In the genomic region with DNA sequence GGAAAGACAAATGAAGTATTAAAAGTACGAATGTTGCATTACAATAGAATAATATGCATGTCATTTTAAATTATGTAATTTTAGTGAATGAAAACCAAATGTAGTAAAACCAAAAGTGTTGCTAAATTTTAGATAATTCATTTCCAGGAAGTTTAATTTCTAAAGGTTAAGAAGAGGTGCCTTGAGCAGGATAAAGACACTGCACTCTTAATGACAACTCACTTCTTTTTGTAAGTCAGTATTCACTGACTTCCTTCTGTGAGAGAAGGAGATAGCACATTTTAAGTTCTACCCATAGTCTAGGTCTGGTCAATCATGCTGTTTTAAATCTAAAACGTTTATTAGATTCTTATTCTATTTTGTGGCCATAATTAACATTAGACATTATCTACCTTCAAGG, we compare ENCODE assay signal across 2 cellular contexts.
TF ChIP-seq lines count a peak whose summit lies in the region.

No MANE protein-coding gene starts in this region.

TF ChIP-seq in SK-N-SH, 30 proteins besides CTCF, POLR2A, EP300 and RAD21 (continued from another document):
- TF ChIP-seq, protein P1, sequence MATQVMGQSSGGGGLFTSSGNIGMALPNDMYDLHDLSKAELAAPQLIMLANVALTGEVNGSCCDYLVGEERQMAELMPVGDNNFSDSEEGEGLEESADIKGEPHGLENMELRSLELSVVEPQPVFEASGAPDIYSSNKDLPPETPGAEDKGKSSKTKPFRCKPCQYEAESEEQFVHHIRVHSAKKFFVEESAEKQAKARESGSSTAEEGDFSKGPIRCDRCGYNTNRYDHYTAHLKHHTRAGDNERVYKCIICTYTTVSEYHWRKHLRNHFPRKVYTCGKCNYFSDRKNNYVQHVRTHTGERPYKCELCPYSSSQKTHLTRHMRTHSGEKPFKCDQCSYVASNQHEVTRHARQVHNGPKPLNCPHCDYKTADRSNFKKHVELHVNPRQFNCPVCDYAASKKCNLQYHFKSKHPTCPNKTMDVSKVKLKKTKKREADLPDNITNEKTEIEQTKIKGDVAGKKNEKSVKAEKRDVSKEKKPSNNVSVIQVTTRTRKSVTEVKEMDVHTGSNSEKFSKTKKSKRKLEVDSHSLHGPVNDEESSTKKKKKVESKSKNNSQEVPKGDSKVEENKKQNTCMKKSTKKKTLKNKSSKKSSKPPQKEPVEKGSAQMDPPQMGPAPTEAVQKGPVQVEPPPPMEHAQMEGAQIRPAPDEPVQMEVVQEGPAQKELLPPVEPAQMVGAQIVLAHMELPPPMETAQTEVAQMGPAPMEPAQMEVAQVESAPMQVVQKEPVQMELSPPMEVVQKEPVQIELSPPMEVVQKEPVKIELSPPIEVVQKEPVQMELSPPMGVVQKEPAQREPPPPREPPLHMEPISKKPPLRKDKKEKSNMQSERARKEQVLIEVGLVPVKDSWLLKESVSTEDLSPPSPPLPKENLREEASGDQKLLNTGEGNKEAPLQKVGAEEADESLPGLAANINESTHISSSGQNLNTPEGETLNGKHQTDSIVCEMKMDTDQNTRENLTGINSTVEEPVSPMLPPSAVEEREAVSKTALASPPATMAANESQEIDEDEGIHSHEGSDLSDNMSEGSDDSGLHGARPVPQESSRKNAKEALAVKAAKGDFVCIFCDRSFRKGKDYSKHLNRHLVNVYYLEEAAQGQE (IDR thresholded peaks at IDR 0.05; ENCODE audit: low read depth, low read length) = no peak
- no peak for TF ChIP-seq GATA2 (CRISPR knock-in tag; IDR thresholded peaks at IDR 0.05)
- TF ChIP-seq, protein P2, sequence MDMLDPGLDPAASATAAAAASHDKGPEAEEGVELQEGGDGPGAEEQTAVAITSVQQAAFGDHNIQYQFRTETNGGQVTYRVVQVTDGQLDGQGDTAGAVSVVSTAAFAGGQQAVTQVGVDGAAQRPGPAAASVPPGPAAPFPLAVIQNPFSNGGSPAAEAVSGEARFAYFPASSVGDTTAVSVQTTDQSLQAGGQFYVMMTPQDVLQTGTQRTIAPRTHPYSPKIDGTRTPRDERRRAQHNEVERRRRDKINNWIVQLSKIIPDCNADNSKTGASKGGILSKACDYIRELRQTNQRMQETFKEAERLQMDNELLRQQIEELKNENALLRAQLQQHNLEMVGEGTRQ (IDR thresholded peaks at IDR 0.05; ENCODE audit: borderline replicate concordance, low read depth, low read length) = no peak
- TF ChIP-seq FOSL2 (IDR thresholded peaks at IDR 0.05; ENCODE audit: borderline replicate concordance, low read depth) = no peak
- TF ChIP-seq SIN3A (IDR thresholded peaks at IDR 0.05; ENCODE audit: borderline replicate concordance, low read depth, low read length) = no peak
- no peak for TF ChIP-seq EZH2phosphoT487 (IDR thresholded peaks at IDR 0.05; ENCODE audit: borderline replicate concordance, low read depth)
- no peak for TF ChIP-seq YY1 (IDR thresholded peaks at IDR 0.05; ENCODE audit: low read depth)
- no peak for TF ChIP-seq TCF12 (IDR thresholded peaks at IDR 0.05)
- TF ChIP-seq, protein P3, sequence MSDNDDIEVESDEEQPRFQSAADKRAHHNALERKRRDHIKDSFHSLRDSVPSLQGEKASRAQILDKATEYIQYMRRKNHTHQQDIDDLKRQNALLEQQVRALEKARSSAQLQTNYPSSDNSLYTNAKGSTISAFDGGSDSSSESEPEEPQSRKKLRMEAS (IDR thresholded peaks at IDR 0.05; ENCODE audit: low read depth) = no peak
- TF ChIP-seq RFX5 (IDR thresholded peaks at IDR 0.05; ENCODE audit: low read length) = no peak
- TF ChIP-seq POLR2AphosphoS5 (IDR thresholded peaks at IDR 0.05; ENCODE audit: low read depth, low read length) = no peak
- no peak for TF ChIP-seq MEF2A (IDR thresholded peaks at IDR 0.05; ENCODE audit: borderline replicate concordance, low read depth)
- no peak for TF ChIP-seq ELF1 (IDR thresholded peaks at IDR 0.05)
- no peak for TF ChIP-seq RCOR1 (IDR thresholded peaks at IDR 0.05; ENCODE audit: low read length)
- no peak for TF ChIP-seq TAF1 (IDR thresholded peaks at IDR 0.05; ENCODE audit: borderline replicate concordance, low read depth, low read length)
- no peak for TF ChIP-seq FOXJ3 (CRISPR knock-in tag; IDR thresholded peaks at IDR 0.05)
- TF ChIP-seq, protein P4, sequence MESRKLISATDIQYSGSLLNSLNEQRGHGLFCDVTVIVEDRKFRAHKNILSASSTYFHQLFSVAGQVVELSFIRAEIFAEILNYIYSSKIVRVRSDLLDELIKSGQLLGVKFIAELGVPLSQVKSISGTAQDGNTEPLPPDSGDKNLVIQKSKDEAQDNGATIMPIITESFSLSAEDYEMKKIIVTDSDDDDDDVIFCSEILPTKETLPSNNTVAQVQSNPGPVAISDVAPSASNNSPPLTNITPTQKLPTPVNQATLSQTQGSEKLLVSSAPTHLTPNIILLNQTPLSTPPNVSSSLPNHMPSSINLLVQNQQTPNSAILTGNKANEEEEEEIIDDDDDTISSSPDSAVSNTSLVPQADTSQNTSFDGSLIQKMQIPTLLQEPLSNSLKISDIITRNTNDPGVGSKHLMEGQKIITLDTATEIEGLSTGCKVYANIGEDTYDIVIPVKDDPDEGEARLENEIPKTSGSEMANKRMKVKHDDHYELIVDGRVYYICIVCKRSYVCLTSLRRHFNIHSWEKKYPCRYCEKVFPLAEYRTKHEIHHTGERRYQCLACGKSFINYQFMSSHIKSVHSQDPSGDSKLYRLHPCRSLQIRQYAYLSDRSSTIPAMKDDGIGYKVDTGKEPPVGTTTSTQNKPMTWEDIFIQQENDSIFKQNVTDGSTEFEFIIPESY (IDR thresholded peaks at IDR 0.05; ENCODE audit: borderline replicate concordance, low read depth) = no peak

TF ChIP-seq in K562, 482 proteins besides CTCF, POLR2A, EP300 and RAD21 (continued from another document and continues in another):
- TF ChIP-seq, protein P5, sequence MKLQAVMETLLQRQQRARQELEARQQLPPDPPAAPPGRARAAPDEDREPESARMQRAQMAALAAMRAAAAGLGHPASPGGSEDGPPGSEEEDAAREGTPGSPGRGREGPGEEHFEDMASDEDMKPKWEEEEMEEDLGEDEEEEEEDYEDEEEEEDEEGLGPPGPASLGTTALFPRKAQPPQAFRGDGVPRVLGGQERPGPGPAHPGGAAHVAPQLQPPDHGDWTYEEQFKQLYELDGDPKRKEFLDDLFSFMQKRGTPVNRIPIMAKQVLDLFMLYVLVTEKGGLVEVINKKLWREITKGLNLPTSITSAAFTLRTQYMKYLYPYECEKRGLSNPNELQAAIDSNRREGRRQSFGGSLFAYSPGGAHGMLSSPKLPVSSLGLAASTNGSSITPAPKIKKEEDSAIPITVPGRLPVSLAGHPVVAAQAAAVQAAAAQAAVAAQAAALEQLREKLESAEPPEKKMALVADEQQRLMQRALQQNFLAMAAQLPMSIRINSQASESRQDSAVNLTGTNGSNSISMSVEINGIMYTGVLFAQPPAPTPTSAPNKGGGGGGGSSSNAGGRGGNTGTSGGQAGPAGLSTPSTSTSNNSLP (IDR thresholded peaks at IDR 0.05; ENCODE audit: borderline replicate concordance, low read depth, low read length) = 0 out of 2 replicates have a peak, but pooled peaks have one; percentile 0
- no peak for TF ChIP-seq NCOA6 (IDR thresholded peaks at IDR 0.05)
- TF ChIP-seq, protein P6, sequence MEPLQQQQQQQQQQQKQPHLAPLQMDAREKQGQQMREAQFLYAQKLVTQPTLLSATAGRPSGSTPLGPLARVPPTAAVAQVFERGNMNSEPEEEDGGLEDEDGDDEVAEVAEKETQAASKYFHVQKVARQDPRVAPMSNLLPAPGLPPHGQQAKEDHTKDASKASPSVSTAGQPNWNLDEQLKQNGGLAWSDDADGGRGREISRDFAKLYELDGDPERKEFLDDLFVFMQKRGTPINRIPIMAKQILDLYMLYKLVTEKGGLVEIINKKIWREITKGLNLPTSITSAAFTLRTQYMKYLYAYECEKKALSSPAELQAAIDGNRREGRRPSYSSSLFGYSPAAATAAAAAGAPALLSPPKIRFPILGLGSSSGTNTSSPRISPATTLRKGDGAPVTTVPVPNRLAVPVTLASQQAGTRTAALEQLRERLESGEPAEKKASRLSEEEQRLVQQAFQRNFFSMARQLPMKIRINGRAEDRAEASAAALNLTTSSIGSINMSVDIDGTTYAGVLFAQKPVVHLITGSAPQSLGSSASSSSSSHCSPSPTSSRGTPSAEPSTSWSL (CRISPR knock-in tag; IDR thresholded peaks at IDR 0.05; ENCODE audit: borderline replicate concordance) = no peak
- TF ChIP-seq, protein P7, sequence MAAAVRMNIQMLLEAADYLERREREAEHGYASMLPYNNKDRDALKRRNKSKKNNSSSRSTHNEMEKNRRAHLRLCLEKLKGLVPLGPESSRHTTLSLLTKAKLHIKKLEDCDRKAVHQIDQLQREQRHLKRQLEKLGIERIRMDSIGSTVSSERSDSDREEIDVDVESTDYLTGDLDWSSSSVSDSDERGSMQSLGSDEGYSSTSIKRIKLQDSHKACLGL (CRISPR knock-in tag; IDR thresholded peaks at IDR 0.05; ENCODE audit: borderline replicate concordance, poor library complexity, severe bottlenecking) = no peak
- TF ChIP-seq, protein P8, sequence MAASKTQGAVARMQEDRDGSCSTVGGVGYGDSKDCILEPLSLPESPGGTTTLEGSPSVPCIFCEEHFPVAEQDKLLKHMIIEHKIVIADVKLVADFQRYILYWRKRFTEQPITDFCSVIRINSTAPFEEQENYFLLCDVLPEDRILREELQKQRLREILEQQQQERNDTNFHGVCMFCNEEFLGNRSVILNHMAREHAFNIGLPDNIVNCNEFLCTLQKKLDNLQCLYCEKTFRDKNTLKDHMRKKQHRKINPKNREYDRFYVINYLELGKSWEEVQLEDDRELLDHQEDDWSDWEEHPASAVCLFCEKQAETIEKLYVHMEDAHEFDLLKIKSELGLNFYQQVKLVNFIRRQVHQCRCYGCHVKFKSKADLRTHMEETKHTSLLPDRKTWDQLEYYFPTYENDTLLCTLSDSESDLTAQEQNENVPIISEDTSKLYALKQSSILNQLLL (CRISPR knock-in tag; IDR thresholded peaks at IDR 0.05; ENCODE audit: borderline replicate concordance) = no peak
- TF ChIP-seq NONO (IDR thresholded peaks at IDR 0.05; ENCODE audit: low read depth in 2 of 2, low read length in 1 of 2) = peak in 1 of 2 experiments; percentile 22; a peak in 1 of 4 replicates
- 0 out of 2 replicates have a peak, but pooled peaks have one; percentile 17 for TF ChIP-seq ZFP30 (CRISPR knock-in tag; IDR thresholded peaks at IDR 0.05; ENCODE audit: borderline replicate concordance)
- no peak for TF ChIP-seq ZEB2 (IDR thresholded peaks at IDR 0.05)
- TF ChIP-seq, protein P9, sequence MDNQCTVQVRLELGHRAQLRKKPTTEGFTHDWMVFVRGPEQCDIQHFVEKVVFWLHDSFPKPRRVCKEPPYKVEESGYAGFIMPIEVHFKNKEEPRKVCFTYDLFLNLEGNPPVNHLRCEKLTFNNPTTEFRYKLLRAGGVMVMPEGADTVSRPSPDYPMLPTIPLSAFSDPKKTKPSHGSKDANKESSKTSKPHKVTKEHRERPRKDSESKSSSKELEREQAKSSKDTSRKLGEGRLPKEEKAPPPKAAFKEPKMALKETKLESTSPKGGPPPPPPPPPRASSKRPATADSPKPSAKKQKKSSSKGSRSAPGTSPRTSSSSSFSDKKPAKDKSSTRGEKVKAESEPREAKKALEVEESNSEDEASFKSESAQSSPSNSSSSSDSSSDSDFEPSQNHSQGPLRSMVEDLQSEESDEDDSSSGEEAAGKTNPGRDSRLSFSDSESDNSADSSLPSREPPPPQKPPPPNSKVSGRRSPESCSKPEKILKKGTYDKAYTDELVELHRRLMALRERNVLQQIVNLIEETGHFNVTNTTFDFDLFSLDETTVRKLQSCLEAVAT (IDR thresholded peaks at IDR 0.05) = peak; percentile 8 to 12; a peak in 2 of 4 replicates
- TF ChIP-seq RBM22 (IDR thresholded peaks at IDR 0.05; ENCODE audit: low read depth, low read length, poor library complexity, severe bottlenecking) = no peak
- no peak for TF ChIP-seq ZNF239 (CRISPR knock-in tag; IDR thresholded peaks at IDR 0.05)
- TF ChIP-seq ZNF584 (CRISPR knock-in tag; IDR thresholded peaks at IDR 0.05; ENCODE audit: low read depth) = peak; percentile 20; the same call in 1 of the 2 replicates
- TF ChIP-seq POLR2B (IDR thresholded peaks at IDR 0.05; ENCODE audit: low read depth, partially characterized antibody) = peak; percentile 32
- peak; percentile 8 for TF ChIP-seq MEIS2 (IDR thresholded peaks at IDR 0.05; ENCODE audit: partially characterized antibody)
- 0 out of 2 replicates have a peak, but pooled peaks have one; percentile 5 for TF ChIP-seq ZNF175 (CRISPR knock-in tag; IDR thresholded peaks at IDR 0.05; ENCODE audit: low read depth)
- TF ChIP-seq HEY1 (CRISPR knock-in tag; IDR thresholded peaks at IDR 0.05; ENCODE audit: borderline replicate concordance) = no peak
- TF ChIP-seq FIP1L1 (IDR thresholded peaks at IDR 0.05; ENCODE audit: low read depth, low read length, poor library complexity, severe bottlenecking) = no peak
- peak; percentile 55 for TF ChIP-seq ZBTB8A (IDR thresholded peaks at IDR 0.05; ENCODE audit: partially characterized antibody)
- TF ChIP-seq FOXA3 (CRISPR knock-in tag; conservative IDR thresholded peaks at IDR 0.05 in 1 of 2, IDR thresholded peaks at IDR 0.05 in 1 of 2) = 0 out of 4 replicates have a peak, but pooled peaks of 1 of the 2 experiments have one; percentile 15
- 0 out of 2 replicates have a peak, but pooled peaks have one; percentile 9 for TF ChIP-seq ZNF589 (CRISPR knock-in tag; IDR thresholded peaks at IDR 0.05; ENCODE audit: low read depth)
- TF ChIP-seq GATAD2B (IDR thresholded peaks at IDR 0.05; ENCODE audit: borderline replicate concordance) = peak; percentile 38; the same call in 1 of the 2 replicates
- peak; percentile 81; the same call in 1 of the 2 replicates for TF ChIP-seq POLR2H (tag; IDR thresholded peaks at IDR 0.05; ENCODE audit: low read depth)
- peak; percentile 1 for TF ChIP-seq TAF1 (IDR thresholded peaks at IDR 0.05; ENCODE audit: control insufficient read depth, extremely low read depth, insufficient read depth, low read length, severe bottlenecking)
- TF ChIP-seq, protein P10, sequence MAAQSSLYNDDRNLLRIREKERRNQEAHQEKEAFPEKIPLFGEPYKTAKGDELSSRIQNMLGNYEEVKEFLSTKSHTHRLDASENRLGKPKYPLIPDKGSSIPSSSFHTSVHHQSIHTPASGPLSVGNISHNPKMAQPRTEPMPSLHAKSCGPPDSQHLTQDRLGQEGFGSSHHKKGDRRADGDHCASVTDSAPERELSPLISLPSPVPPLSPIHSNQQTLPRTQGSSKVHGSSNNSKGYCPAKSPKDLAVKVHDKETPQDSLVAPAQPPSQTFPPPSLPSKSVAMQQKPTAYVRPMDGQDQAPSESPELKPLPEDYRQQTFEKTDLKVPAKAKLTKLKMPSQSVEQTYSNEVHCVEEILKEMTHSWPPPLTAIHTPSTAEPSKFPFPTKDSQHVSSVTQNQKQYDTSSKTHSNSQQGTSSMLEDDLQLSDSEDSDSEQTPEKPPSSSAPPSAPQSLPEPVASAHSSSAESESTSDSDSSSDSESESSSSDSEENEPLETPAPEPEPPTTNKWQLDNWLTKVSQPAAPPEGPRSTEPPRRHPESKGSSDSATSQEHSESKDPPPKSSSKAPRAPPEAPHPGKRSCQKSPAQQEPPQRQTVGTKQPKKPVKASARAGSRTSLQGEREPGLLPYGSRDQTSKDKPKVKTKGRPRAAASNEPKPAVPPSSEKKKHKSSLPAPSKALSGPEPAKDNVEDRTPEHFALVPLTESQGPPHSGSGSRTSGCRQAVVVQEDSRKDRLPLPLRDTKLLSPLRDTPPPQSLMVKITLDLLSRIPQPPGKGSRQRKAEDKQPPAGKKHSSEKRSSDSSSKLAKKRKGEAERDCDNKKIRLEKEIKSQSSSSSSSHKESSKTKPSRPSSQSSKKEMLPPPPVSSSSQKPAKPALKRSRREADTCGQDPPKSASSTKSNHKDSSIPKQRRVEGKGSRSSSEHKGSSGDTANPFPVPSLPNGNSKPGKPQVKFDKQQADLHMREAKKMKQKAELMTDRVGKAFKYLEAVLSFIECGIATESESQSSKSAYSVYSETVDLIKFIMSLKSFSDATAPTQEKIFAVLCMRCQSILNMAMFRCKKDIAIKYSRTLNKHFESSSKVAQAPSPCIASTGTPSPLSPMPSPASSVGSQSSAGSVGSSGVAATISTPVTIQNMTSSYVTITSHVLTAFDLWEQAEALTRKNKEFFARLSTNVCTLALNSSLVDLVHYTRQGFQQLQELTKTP (IDR thresholded peaks at IDR 0.05; ENCODE audit: low read depth in 1 of 2, partially characterized antibody in 2 of 2) = peak in 1 of 2 experiments; percentile 52
- 0 out of 2 replicates have a peak, but pooled peaks have one; percentile 10 for TF ChIP-seq ZNF316 (IDR thresholded peaks at IDR 0.05)
- peak; percentile 43; the same call in 1 of the 2 replicates for TF ChIP-seq GTF2E2 (tag; IDR thresholded peaks at IDR 0.05)
- no peak for TF ChIP-seq SRSF7 (optimal IDR thresholded peaks at IDR 0.05; ENCODE audit: low read depth, low read length)
